ENCODE assay signal across 7 cellular contexts in the genomic region with DNA sequence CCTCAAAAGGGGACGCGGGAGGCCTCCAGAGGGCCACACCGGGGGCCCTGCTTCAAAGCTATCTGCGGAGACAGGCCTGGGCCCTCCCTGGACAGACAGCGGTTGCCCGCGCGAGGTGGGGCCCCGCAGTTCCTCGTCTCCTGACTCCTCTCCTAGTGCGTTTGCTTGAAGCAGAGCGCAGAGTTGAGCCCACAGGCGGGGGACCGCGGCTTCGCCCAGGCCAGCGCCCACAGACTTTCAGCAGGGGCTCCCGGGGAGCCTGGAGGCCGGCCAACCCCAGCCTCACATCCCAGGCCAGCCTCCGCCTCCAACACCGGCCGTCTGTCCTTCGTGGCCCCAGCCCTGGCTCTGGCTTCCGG. TPM values are rescaled to one million over a fixed set of nuclear protein-coding genes. Genes with fewer than 3 reads are reported as not detected.
DNase-seq lines count a peak whose midpoint lies in the region; ATAC-seq and TF ChIP-seq lines count a peak whose summit lies in the region.

No MANE protein-coding gene starts in this region.

- H3K4me3 ChIP-seq in H7 (ENCODE audit: insufficient read depth, low read depth, low read length), result peak overlapping the region; percentile 24; the same call in 1 of the 2 replicates

- H3K36me3 ChIP-seq in H7 (replicated peaks; ENCODE audit: control insufficient read depth, insufficient read depth, low read length), result no peaks in the 10 kb centered on the region

- DNase-seq in H7, result no peak
- DNase-seq in left cardiac atrium, result peak; percentile 35
- no peak for DNase-seq in stimulated activated naive CD8-positive, alpha-beta T cell treated with anti-CD3 and anti-CD28 coated beads, Interleukin-15, Interleukin-2, amounts not matched to agents 100 U/mL and 50 U/mL, for 24 hours
- DNase-seq in DMS79 treated with DMSO at 0.1 percent for 48 hours (lab: John Stamatoyannopoulos, UW), result no peak

- intact Hi-C loops in left cardiac atrium (cut with DNase I), result loop anchor here in 1 of 2 donors (5.0 kb wide), 2 partner anchors 45 to 60 kb away; no protein-coding TSS in a partner anchor

- ATAC-seq in SK-N-SH treated with all-trans-retinoic acid at 6 μM for 48 hours, result peak; percentile 6; the same call in 2 of the 3 replicates
- ATAC-seq in left cardiac atrium, result peak; percentile 3 to 12
- peak; percentile 24 for ATAC-seq in stimulated activated naive CD8-positive, alpha-beta T cell treated with anti-CD3 and anti-CD28 coated beads, Interleukin-15, Interleukin-2, amounts not matched to agents 100 U/mL and 50 U/mL, for 24 hours
- ATAC-seq in HG03520 (IDR thresholded peaks at IDR 0.05; ENCODE audit: unreplicated experiment), result no peak
- ATAC-seq in GM21717 (IDR thresholded peaks at IDR 0.05; ENCODE audit: unreplicated experiment), result no peak

- H3K27me3 ChIP-seq in H7 (ENCODE audit: control insufficient read depth, insufficient read depth, low read length), result peaks cover 22% of the 10 kb centered on the region

TF ChIP-seq in SK-N-SH treated with all-trans-retinoic acid at 6 μM for 48 hours, 23 proteins besides CTCF, POLR2A, EP300 and RAD21:
- TF ChIP-seq, protein P1, sequence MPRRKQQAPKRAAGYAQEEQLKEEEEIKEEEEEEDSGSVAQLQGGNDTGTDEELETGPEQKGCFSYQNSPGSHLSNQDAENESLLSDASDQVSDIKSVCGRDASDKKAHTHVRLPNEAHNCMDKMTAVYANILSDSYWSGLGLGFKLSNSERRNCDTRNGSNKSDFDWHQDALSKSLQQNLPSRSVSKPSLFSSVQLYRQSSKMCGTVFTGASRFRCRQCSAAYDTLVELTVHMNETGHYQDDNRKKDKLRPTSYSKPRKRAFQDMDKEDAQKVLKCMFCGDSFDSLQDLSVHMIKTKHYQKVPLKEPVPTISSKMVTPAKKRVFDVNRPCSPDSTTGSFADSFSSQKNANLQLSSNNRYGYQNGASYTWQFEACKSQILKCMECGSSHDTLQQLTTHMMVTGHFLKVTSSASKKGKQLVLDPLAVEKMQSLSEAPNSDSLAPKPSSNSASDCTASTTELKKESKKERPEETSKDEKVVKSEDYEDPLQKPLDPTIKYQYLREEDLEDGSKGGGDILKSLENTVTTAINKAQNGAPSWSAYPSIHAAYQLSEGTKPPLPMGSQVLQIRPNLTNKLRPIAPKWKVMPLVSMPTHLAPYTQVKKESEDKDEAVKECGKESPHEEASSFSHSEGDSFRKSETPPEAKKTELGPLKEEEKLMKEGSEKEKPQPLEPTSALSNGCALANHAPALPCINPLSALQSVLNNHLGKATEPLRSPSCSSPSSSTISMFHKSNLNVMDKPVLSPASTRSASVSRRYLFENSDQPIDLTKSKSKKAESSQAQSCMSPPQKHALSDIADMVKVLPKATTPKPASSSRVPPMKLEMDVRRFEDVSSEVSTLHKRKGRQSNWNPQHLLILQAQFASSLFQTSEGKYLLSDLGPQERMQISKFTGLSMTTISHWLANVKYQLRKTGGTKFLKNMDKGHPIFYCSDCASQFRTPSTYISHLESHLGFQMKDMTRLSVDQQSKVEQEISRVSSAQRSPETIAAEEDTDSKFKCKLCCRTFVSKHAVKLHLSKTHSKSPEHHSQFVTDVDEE (CRISPR knock-in tag; IDR thresholded peaks at IDR 0.05), result no peak
- TF ChIP-seq ZC3H10 (CRISPR knock-in tag; IDR thresholded peaks at IDR 0.05), result no peak
- no peak for TF ChIP-seq OSR1 (CRISPR knock-in tag; IDR thresholded peaks at IDR 0.05)
- no peak for TF ChIP-seq ISL1 (CRISPR knock-in tag; IDR thresholded peaks at IDR 0.05)
- no peak for TF ChIP-seq ESRRG (CRISPR knock-in tag; IDR thresholded peaks at IDR 0.05)
- no peak for TF ChIP-seq CSDC2 (CRISPR knock-in tag; IDR thresholded peaks at IDR 0.05)
- TF ChIP-seq TCF4 (CRISPR knock-in tag; IDR thresholded peaks at IDR 0.05; ENCODE audit: borderline replicate concordance), result no peak
- TF ChIP-seq, protein P2, sequence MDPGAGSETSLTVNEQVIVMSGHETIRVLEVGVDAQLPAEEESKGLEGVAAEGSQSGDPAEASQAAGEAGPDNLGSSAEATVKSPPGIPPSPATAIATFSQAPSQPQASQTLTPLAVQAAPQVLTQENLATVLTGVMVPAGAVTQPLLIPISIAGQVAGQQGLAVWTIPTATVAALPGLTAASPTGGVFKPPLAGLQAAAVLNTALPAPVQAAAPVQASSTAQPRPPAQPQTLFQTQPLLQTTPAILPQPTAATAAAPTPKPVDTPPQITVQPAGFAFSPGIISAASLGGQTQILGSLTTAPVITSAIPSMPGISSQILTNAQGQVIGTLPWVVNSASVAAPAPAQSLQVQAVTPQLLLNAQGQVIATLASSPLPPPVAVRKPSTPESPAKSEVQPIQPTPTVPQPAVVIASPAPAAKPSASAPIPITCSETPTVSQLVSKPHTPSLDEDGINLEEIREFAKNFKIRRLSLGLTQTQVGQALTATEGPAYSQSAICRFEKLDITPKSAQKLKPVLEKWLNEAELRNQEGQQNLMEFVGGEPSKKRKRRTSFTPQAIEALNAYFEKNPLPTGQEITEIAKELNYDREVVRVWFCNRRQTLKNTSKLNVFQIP (CRISPR knock-in tag; IDR thresholded peaks at IDR 0.05; ENCODE audit: borderline replicate concordance, low read depth), result no peak
TF ChIP-seq in SK-N-SH treated with all-trans-retinoic acid at 6 μM for 48 hours: peak in this region for 0.

RNA-seq across cellular contexts. Expression of a gene that starts 0.5 kb away (rescaled TPM):
- 14.3 and 20.2 TPM in 2 replicates for total RNA-seq in H7 (2014; rRNA removed; shearing (Covaris generic))
- total RNA-seq in left cardiac atrium, result 10 to 100 TPM; 35.8 to 45.9 TPM

Comparison
In these comparisons a context has a peak if more than half of its experiments do, and no peak if none do; other contexts are left out.
1. ATAC-seq: peak in SK-N-SH treated with all-trans-retinoic acid at 6 μM for 48 hours (single experiment), left cardiac atrium (2 of 2) and stimulated activated naive CD8-positive, alpha-beta T cell treated with anti-CD3 and anti-CD28 coated beads, Interleukin-15, Interleukin-2, amounts not matched to agents 100 U/mL and 50 U/mL, for 24 hours (single experiment); none in HG03520 (single experiment) and GM21717 (single experiment).